8 cellular contexts compared by ENCODE assay signal in the genomic region with DNA sequence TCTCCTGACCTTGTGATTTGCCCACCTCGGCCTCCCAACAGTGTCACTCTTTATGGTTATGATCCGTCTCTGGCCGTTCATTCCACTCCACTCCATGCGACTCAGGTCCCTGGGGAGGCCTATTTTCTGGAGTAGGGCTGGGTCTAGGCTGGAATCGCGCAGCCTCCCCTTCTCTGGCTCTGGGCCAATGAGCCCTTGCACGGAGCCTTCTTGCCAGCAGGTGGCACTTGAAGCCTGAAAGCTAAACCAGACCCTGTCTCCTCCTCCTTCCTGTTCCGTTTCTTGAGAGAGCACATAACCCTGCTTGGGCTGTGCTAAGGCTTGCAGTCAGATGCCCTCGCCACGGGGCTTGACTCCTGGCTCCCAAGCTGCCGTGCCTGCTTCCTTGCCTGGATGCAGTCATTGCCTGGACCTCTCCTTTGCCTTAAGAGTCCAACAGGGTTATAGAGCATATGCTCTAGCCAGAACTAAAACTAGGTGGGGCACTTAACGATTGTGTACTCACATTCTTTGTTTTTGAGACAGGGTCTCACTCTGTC. TPM values are rescaled to one million over a fixed set of nuclear protein-coding genes. Genes with fewer than 3 reads are reported as not detected.
DNase-seq lines count a peak whose midpoint lies in the region; ATAC-seq, FAIRE-seq and TF ChIP-seq lines count a peak whose summit lies in the region.

No MANE protein-coding gene starts in this region.

- DNase-seq in D721Med (ENCODE audit: insufficient read length, low spot score) (peak; percentile 45), OCI-M2 (lab: John Stamatoyannopoulos, UW; ENCODE audit: unreplicated experiment) (peak; percentile 33), activated T-cell treated with anti-CD3 and anti-CD28 coated beads for 4 hours (peak; percentile 75)
- peak; percentile 66 to 90 (median 85) for DNase-seq in naive thymus-derived CD4-positive, alpha-beta T cell
- DNase-seq in stimulated activated CD8-positive, alpha-beta memory T cell treated with anti-CD3 and anti-CD28 coated beads, Interleukin-7, amount 100 ng/mL, for 48 hours (ENCODE audit: extremely low read depth in 1 of 2, low read depth in 1 of 2): peak; percentile 49 to 67

- H3K4me3 Mint-ChIP-seq in naive thymus-derived CD4-positive, alpha-beta T cell: peak overlapping the region in 9 of 10 donors; percentile 4 to 74 (median 45)

- no peak overlapping the region for H3K4me3 ChIP-seq in KMS-11 (IDR thresholded peaks at IDR 0.05; ENCODE audit: insufficient read depth, low read depth, low read length)
- peak overlapping the region; percentile 31 for H3K4me3 ChIP-seq in naive thymus-derived CD4-positive, alpha-beta T cell (ENCODE audit: low read length)

- peak overlapping the region; percentile 77 for H2AFZ ChIP-seq in KMS-11 (ENCODE audit: low read depth)

- peak; percentile 58 for FAIRE-seq in D721Med (lab: Jason Lieb, UNC)

- TF ChIP-seq CTCF in D721Med (IDR thresholded peaks at IDR 0.05; ENCODE audit: insufficient read depth, missing control alignments) (peak; percentile 97), KMS-11 (conservative IDR thresholded peaks at IDR 0.05; ENCODE audit: low read depth, low read length) (peak; percentile 87)

- H3K79me2 ChIP-seq in KMS-11 (ENCODE audit: insufficient read depth, low read depth): no peaks in the 10 kb centered on the region

- peaks cover 0 to 5% (median 0%) of the 10 kb centered on the region in 5 donors for H3K27me3 Mint-ChIP-seq in naive thymus-derived CD4-positive, alpha-beta T cell

- no peaks in the 10 kb centered on the region for H3K9me3 ChIP-seq in naive thymus-derived CD4-positive, alpha-beta T cell (ENCODE audit: control insufficient read depth in 2 of 3, low read length in 3 of 3)

- H3K27me3 ChIP-seq in KMS-11 (ENCODE audit: insufficient read depth, low read depth): no peaks in the 10 kb centered on the region; the same call in 1 of the 2 replicates
- no peaks in the 10 kb centered on the region for H3K27me3 ChIP-seq in naive thymus-derived CD4-positive, alpha-beta T cell (ENCODE audit: control insufficient read depth in 2 of 2, insufficient read depth in 2 of 2, low read length in 2 of 2)

- H3K9ac ChIP-seq in KMS-11: no peak overlapping the region

- no peaks in the 10 kb centered on the region for H3K9me3 Mint-ChIP-seq in naive thymus-derived CD4-positive, alpha-beta T cell

- H3K4me1 ChIP-seq in KMS-11 (ENCODE audit: low read depth, poor library complexity, severe bottlenecking): peaks cover 11% of the 10 kb centered on the region
- H3K4me1 ChIP-seq in naive thymus-derived CD4-positive, alpha-beta T cell (ENCODE audit: control insufficient read depth in 2 of 2, insufficient read depth in 2 of 2, low read length in 2 of 2): peaks cover 12% of the 10 kb centered on the region in 2 donors

- intact Hi-C loops in naive thymus-derived CD4-positive, alpha-beta T cell (cut with micrococcal nuclease): loop anchor here (1.0 to 5.0 kb wide), 11 partner anchors 198 to 882 kb away; a partner anchor contains a TSS

- peaks cover 0 to 11% (median 1%) of the 10 kb centered on the region in 5 donors for H3K36me3 Mint-ChIP-seq in naive thymus-derived CD4-positive, alpha-beta T cell

- peaks cover 7 to 25% (median 13%) of the 10 kb centered on the region in 7 donors for H3K4me1 Mint-ChIP-seq in naive thymus-derived CD4-positive, alpha-beta T cell

- no peak overlapping the region for H3K27ac ChIP-seq in KMS-11
- H3K27ac ChIP-seq in naive thymus-derived CD4-positive, alpha-beta T cell (ENCODE audit: low read depth, low read length): peak overlapping the region; percentile 61

- peak overlapping the region; percentile 15 to 94 (median 81) for H3K27ac Mint-ChIP-seq in naive thymus-derived CD4-positive, alpha-beta T cell

- no peaks in the 10 kb centered on the region for H3K36me3 ChIP-seq in KMS-11 (ENCODE audit: insufficient read depth)
- H3K36me3 ChIP-seq in naive thymus-derived CD4-positive, alpha-beta T cell (ENCODE audit: control insufficient read depth in 2 of 3, insufficient read depth in 3 of 3, low read length in 3 of 3): peaks cover 0 to 14% (median 0%) of the 10 kb centered on the region in 3 experiments

- CTCF ChIA-PET in naive thymus-derived CD4-positive, alpha-beta T cell (lab: Charles Lee): interaction anchor here (0.6 to 2.6 kb wide), 13 partner anchors 11 to 511 kb away, joined by 3 to 41 read pairs (median 4); a partner anchor contains a TSS

- peak; percentile 90 for ATAC-seq in GM21447 (IDR thresholded peaks at IDR 0.05; ENCODE audit: unreplicated experiment)
- ATAC-seq in esophagus mucosa: peak; percentile 96
- peak; percentile 100 for ATAC-seq in naive thymus-derived CD4-positive, alpha-beta T cell

- POLR2A ChIA-PET in naive thymus-derived CD4-positive, alpha-beta T cell (lab: Charles Lee): interaction anchor here (0.8 to 2.0 kb wide), 4 partner anchors 9 to 469 kb away, joined by 3 to 10 read pairs (median 6); a partner anchor contains a TSS

- peak overlapping the region; percentile 53 for H3K4me2 ChIP-seq in KMS-11

- H4K20me1 ChIP-seq in KMS-11 (ENCODE audit: insufficient read depth): no peaks in the 10 kb centered on the region

RNA-seq across cellular contexts. Expression of a gene that starts 9.6 kb away (rescaled TPM):
- 21.6 TPM for total RNA-seq in esophagus mucosa
- total RNA-seq in naive thymus-derived CD4-positive, alpha-beta T cell: 10 to 100 TPM; 24.6 to 40.5 (median 36.2) TPM
- polyA plus RNA-seq in naive thymus-derived CD4-positive, alpha-beta T cell: 10 to 100 TPM; 17.6 to 27.6 TPM

Comparison
In these comparisons a context has a peak if more than half of its experiments do, and no peak if none do; other contexts are left out.
1. DNase-seq: peak in every context shown above with its lines; median percentile 85 in naive thymus-derived CD4-positive, alpha-beta T cell; 75 in activated T-cell treated with anti-CD3 and anti-CD28 coated beads for 4 hours; 58 in stimulated activated CD8-positive, alpha-beta memory T cell treated with anti-CD3 and anti-CD28 coated beads, Interleukin-7, amount 100 ng/mL, for 48 hours; 45 in D721Med; 33 in OCI-M2.